11 cellular contexts compared by ENCODE assay signal in genomic region chr19:11111117-11111770, GRCh38.
"Had no signal": no experiment of that assay in that cellular context is flagged by ENCODE, and none has a peak within 500 bp of the region (broad histone marks: within the 10 kb centered on the region; RNA-seq: fewer than 3 reads in every experiment).

No MANE protein-coding gene starts in this region.

- H3K4me3 ChIP-seq: cardiac muscle cell, gastrocnemius medialis, heart left ventricle, ovary, sigmoid colon, spleen had no signal

- H3K9me3 ChIP-seq: gastrocnemius medialis, heart left ventricle, ovary, sigmoid colon, spleen had no signal

- H3K27ac ChIP-seq: cardiac muscle cell, gastrocnemius medialis, heart left ventricle, ovary, sigmoid colon, spleen had no signal

- H3K4me1 ChIP-seq: gastrocnemius medialis, heart left ventricle, sigmoid colon, spleen had no signal

- H3K27me3 Mint-ChIP-seq: stimulated activated naive CD8-positive, alpha-beta T cell treated with anti-CD3 and anti-CD28 coated beads, Interleukin-15, amount 100 ng/mL, for 72 hours had no signal

- H3K4me1 Mint-ChIP-seq: activated B cell treated with CpG ODN at 0.5 μM for 24 hours; stimulated activated naive CD8-positive, alpha-beta T cell treated with anti-CD3 and anti-CD28 coated beads, Interleukin-15, amount 100 ng/mL, for 72 hours had no signal

- H3K27ac Mint-ChIP-seq: activated B cell treated with CpG ODN at 0.5 μM for 24 hours; T-helper 2 cell treated with Interferon-gamma antibody and Interleukin-4, amounts not matched to agents 5 μg/mL and 100 μg/mL, for 36 hours had no signal

- DNase-seq: activated B cell treated with CpG ODN at 0.5 μM for 24 hours; activated CD4-positive, alpha-beta T cell treated with anti-CD3 and anti-CD28 coated beads for 48 hours; activated naive CD4-positive, alpha-beta T cell treated with anti-CD3 and anti-CD28 coated beads, Interleukin-2, amount 50 U/mL, for 16 hours; gastrocnemius medialis; heart left ventricle; ovary; sigmoid colon; spleen; stimulated activated naive CD8-positive, alpha-beta T cell treated with anti-CD3 and anti-CD28 coated beads, Interleukin-15, amount 100 ng/mL, for 72 hours had no signal

- H3K9me3 Mint-ChIP-seq: activated B cell treated with CpG ODN at 0.5 μM for 24 hours; stimulated activated naive CD8-positive, alpha-beta T cell treated with anti-CD3 and anti-CD28 coated beads, Interleukin-15, amount 100 ng/mL, for 72 hours; T-helper 2 cell treated with Interferon-gamma antibody and Interleukin-4, amounts not matched to agents 5 μg/mL and 100 μg/mL, for 36 hours had no signal

- H3K4me3 Mint-ChIP-seq: activated B cell treated with CpG ODN at 0.5 μM for 24 hours; stimulated activated naive CD8-positive, alpha-beta T cell treated with anti-CD3 and anti-CD28 coated beads, Interleukin-15, amount 100 ng/mL, for 72 hours; T-helper 2 cell treated with Interferon-gamma antibody and Interleukin-4, amounts not matched to agents 5 μg/mL and 100 μg/mL, for 36 hours had no signal

- H3K27me3 ChIP-seq: cardiac muscle cell, gastrocnemius medialis, heart left ventricle, ovary, sigmoid colon, spleen had no signal

- ATAC-seq: gastrocnemius medialis; heart left ventricle; stimulated activated naive CD8-positive, alpha-beta T cell treated with anti-CD3 and anti-CD28 coated beads, Interleukin-15, amount 100 ng/mL, for 72 hours had no signal
